8 cellular contexts compared by ENCODE assay signal in the genomic region with DNA sequence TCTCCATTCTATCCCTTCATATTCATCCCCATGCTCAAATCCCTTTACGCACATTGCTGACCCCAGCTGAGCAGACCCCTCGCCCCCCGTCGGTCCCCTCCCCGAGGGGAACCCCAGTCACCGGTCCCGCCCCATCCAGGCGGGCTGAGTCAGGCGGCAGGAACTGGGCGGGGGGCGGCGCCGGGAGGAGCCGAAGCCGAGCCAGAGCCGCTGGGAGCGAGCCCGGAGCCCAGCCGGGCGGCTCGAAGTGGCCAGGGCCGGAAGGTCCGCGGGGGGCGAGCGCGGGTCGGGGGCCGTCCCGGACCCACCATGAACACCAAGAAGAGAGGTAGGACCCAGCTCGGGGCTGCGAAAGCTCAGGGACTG. TPM values are rescaled to one million over a fixed set of nuclear protein-coding genes. Genes with fewer than 3 reads are reported as not detected.
DNase-seq lines count a peak whose midpoint lies in the region; TF ChIP-seq lines count a peak whose summit lies in the region.

No MANE protein-coding gene starts in this region.

- peak overlapping the region; percentile 80 for H3K4me3 Mint-ChIP-seq in T-helper 1 cell treated with Interleukin-12 subunit alpha and Interleukin-12 subunit beta and Interleukin-4 antibody, amounts not matched to agents 30 μg/mL and 1 μg/mL, for 36 hours

- no CpG with 5 or more reads among the region's 32 CpGs for WGBS in mammary epithelial cell (ENCODE audit: low coverage, missing lambda C conversion rate)

- no peak overlapping the region for H2AFZ ChIP-seq in mammary epithelial cell (ENCODE audit: low read depth, low read length)

- no peaks in the 10 kb centered on the region for H4K20me1 ChIP-seq in mammary epithelial cell (ENCODE audit: insufficient read depth, low read length)

- no peaks in the 10 kb centered on the region for H3K27me3 ChIP-seq in mammary epithelial cell (ENCODE audit: insufficient read depth, low read length)

- intact Hi-C loops in mammary epithelial cell (cut with micrococcal nuclease) = no loop called here

- no peaks in the 10 kb centered on the region for H3K9me3 Mint-ChIP-seq in T-helper 1 cell treated with Interleukin-12 subunit alpha and Interleukin-12 subunit beta and Interleukin-4 antibody, amounts not matched to agents 30 μg/mL and 1 μg/mL, for 36 hours

- peaks cover 7% of the 10 kb centered on the region for H3K36me3 ChIP-seq in mammary epithelial cell (ENCODE audit: insufficient read depth, low read length)

- peaks cover 27% of the 10 kb centered on the region for H3K4me1 Mint-ChIP-seq in T-helper 1 cell treated with Interleukin-12 subunit alpha and Interleukin-12 subunit beta and Interleukin-4 antibody, amounts not matched to agents 30 μg/mL and 1 μg/mL, for 36 hours (ENCODE audit: low read depth)

- H3K27ac ChIP-seq in mammary epithelial cell (ENCODE audit: insufficient read depth, low read depth, low read length) = no peak overlapping the region

- H3K27me3 Mint-ChIP-seq in T-helper 1 cell treated with Interleukin-12 subunit alpha and Interleukin-12 subunit beta and Interleukin-4 antibody, amounts not matched to agents 30 μg/mL and 1 μg/mL, for 36 hours (ENCODE audit: low read depth) = peaks cover 39% of the 10 kb centered on the region

- H3K4me2 ChIP-seq in mammary epithelial cell (ENCODE audit: insufficient read depth, low read depth, low read length) = peak overlapping the region; percentile 72

- H3K9me3 ChIP-seq in mammary epithelial cell (replicated peaks; ENCODE audit: insufficient read depth, low read length) = no peaks in the 10 kb centered on the region

- in situ Hi-C loops in mammary epithelial cell (cut with MboI; ENCODE audit: low sequenced_read_pairs in 2 of 2) = no loop called here

- CTCF ChIA-PET in mammary epithelial cell (lab: Charles Lee; ENCODE audit: low non-redundant PET) = no interaction called here

- peak overlapping the region; percentile 86 for H3K27ac Mint-ChIP-seq in T-helper 1 cell treated with Interleukin-12 subunit alpha and Interleukin-12 subunit beta and Interleukin-4 antibody, amounts not matched to agents 30 μg/mL and 1 μg/mL, for 36 hours

- H3K4me3 ChIP-seq in mammary epithelial cell (replicated peaks in 1 of 3; ENCODE audit: insufficient read depth in 1 of 3, low read depth in 2 of 3, low read length in 3 of 3) = peak overlapping the region; percentile 35 to 48 (median 35)

- no TSS peak for BruUV-seq in mammary epithelial cell (replicated peaks; lab: Mats Ljungman, UMichigan)

- peaks cover 21% of the 10 kb centered on the region for H3K4me1 ChIP-seq in mammary epithelial cell (ENCODE audit: insufficient read depth, low read length)

- no peak for TF ChIP-seq CTCF in mammary epithelial cell (conservative IDR thresholded peaks at IDR 0.05 in 1 of 2, IDR thresholded peaks at IDR 0.05 in 1 of 2; ENCODE audit: extremely low read depth in 1 of 2, insufficient read depth in 1 of 2, low read depth in 1 of 2, low read length in 2 of 2)

- H3K9ac ChIP-seq in mammary epithelial cell (ENCODE audit: insufficient read depth, low read length) = no peak overlapping the region

- dilution Hi-C loops in mammary epithelial cell (cut with HindIII; ENCODE audit: low sequenced_read_pairs) = no loop called here

- H3K79me2 ChIP-seq in mammary epithelial cell (ENCODE audit: insufficient read depth, low read length) = peaks cover 44% of the 10 kb centered on the region

- peak; percentile 50 for DNase-seq in stimulated activated CD4-positive, alpha-beta T cell treated with anti-CD3 and anti-CD28 coated beads, Interleukin-12 subunit alpha, Interleukin-12 subunit beta, amount 100 ng/mL, for 4 hours
- DNase-seq in stimulated activated CD4-positive, alpha-beta T cell treated with anti-CD3 and anti-CD28 coated beads, Interleukin-1b, Interleukin-23, amount 100 ng/mL, for 48 hours = no peak
- DNase-seq in mammary epithelial cell (no peak), islet precursor cell (peak; percentile 84), NCI-H1417 (lab: John Stamatoyannopoulos, UW) (no peak), SKM-1 treated with dmso at 0.1 percent for 144 hours (lab: John Stamatoyannopoulos, UW; ENCODE audit: unreplicated experiment) (no peak)
- peak; percentile 66 for DNase-seq in stimulated activated CD4-positive, alpha-beta T cell treated with anti-CD3 and anti-CD28 coated beads, Interleukin-15, amount 100 ng/mL, for 24 hours

- peaks cover 21% of the 10 kb centered on the region for H3K36me3 Mint-ChIP-seq in T-helper 1 cell treated with Interleukin-12 subunit alpha and Interleukin-12 subunit beta and Interleukin-4 antibody, amounts not matched to agents 30 μg/mL and 1 μg/mL, for 36 hours (ENCODE audit: low read depth)

RNA-seq across cellular contexts. Expression of a gene that starts 8.6 kb away (rescaled TPM):
- total RNA-seq in mammary epithelial cell = 10 to 100 TPM; 35.3 to 64.8 TPM
- polyA plus RNA-seq in mammary epithelial cell = 15.3 TPM
- polyA minus RNA-seq in mammary epithelial cell = 47.3 TPM

RNA-seq across cellular contexts. Expression of a gene that starts 25.1 kb away (rescaled TPM):
- total RNA-seq in mammary epithelial cell = 10 to 100 TPM; 21.7 to 31.2 TPM
- 21.6 TPM for polyA plus RNA-seq in mammary epithelial cell
- 44.1 TPM for polyA minus RNA-seq in mammary epithelial cell

RNA-seq across cellular contexts. Expression of a gene that starts 53.9 kb away (rescaled TPM):
- not detected for total RNA-seq in mammary epithelial cell
- not detected for polyA plus RNA-seq in mammary epithelial cell
- polyA minus RNA-seq in mammary epithelial cell = not detected

RNA-seq across cellular contexts. Expression of a gene that starts 56.3 kb away (rescaled TPM):
- 100 to 1,000 TPM in 1 of 2 donors, 10 to 100 TPM in 1; 93.3 to 124 TPM for total RNA-seq in mammary epithelial cell
- 268 TPM for polyA plus RNA-seq in mammary epithelial cell
- 279 TPM for polyA minus RNA-seq in mammary epithelial cell

Comparison
In these comparisons a context has a peak if more than half of its experiments do, and no peak if none do; other contexts are left out.
1. DNase-seq: peak in stimulated activated CD4-positive, alpha-beta T cell treated with anti-CD3 and anti-CD28 coated beads, Interleukin-12 subunit alpha, Interleukin-12 subunit beta, amount 100 ng/mL, for 4 hours (single experiment), islet precursor cell (single experiment) and stimulated activated CD4-positive, alpha-beta T cell treated with anti-CD3 and anti-CD28 coated beads, Interleukin-15, amount 100 ng/mL, for 24 hours (single experiment); none in stimulated activated CD4-positive, alpha-beta T cell treated with anti-CD3 and anti-CD28 coated beads, Interleukin-1b, Interleukin-23, amount 100 ng/mL, for 48 hours (single experiment), mammary epithelial cell (single experiment), NCI-H1417 (0 of 3) and SKM-1 treated with dmso at 0.1 percent for 144 hours (single experiment).